Comparison of ENCODE assay signal across 1 cellular context in the genomic region with DNA sequence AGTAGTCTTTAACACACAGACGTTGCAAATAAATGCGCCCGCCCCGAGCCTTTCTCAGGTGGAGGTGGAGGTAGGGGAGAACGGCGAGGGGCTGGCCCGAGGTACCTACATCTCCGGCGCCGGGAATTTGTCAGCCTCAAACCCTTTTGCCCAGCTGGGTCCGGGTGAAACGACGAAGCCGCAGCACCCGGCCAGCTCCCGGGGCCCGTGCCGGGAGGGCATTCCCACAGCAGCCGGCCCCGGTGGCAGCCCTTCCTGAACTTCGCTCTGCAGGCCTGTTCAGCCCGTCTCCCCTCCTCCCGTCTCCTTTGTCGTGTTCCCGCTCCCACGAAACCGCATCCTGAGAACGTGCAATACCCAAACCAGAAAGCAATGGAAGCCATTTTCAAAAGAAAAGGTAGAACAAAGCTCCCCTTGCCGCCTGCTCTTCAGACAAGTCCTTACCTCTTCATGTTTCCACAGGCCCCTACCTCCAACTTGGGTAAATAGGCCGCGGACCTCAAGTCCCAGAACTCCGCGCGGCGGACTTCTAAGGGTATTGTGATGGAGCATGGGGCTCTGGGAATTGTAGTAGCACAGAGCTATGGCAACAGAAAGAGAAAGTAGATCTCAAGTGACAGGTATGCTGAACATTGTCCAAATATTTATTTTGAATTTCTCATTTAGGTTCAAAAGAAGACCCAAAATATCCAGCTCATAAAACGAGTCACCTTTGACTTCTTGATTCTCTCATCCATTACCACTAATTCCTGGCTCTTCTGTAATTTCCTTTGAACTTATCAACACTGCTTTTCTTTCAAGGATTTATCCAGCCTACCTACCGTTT.
A peak's percentile ranks its signal among the peaks of the same experiment; 100 is the strongest.
TF ChIP-seq lines count a peak whose summit lies in the region.

A gene (minus strand): TSS at position 501 of the 826 bp plus-strand sequence. CDS start 49 bp downstream, at position 452.

TF ChIP-seq in HEK293, 187 proteins besides CTCF, POLR2A, EP300 and RAD21 (continued from another document and continues in another):
- TF ChIP-seq, protein P1, sequence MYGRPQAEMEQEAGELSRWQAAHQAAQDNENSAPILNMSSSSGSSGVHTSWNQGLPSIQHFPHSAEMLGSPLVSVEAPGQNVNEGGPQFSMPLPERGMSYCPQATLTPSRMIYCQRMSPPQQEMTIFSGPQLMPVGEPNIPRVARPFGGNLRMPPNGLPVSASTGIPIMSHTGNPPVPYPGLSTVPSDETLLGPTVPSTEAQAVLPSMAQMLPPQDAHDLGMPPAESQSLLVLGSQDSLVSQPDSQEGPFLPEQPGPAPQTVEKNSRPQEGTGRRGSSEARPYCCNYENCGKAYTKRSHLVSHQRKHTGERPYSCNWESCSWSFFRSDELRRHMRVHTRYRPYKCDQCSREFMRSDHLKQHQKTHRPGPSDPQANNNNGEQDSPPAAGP (tag by site-specific recombination; IDR thresholded peaks at IDR 0.05) = no peak
- TF ChIP-seq KLF7 (tag by site-specific recombination; IDR thresholded peaks at IDR 0.05; ENCODE audit: borderline replicate concordance) (no peak), ZNF660 (tag by site-specific recombination; IDR thresholded peaks at IDR 0.05) (peak; percentile 70; the same call in 1 of the 2 replicates), ZNF248 (tag by site-specific recombination; IDR thresholded peaks at IDR 0.05) (no peak), ZNF596 (tag by site-specific recombination; IDR thresholded peaks at IDR 0.05) (no peak), ZNF48 (tag by site-specific recombination; IDR thresholded peaks at IDR 0.05) (no peak), ZXDB (tag by site-specific recombination; IDR thresholded peaks at IDR 0.05) (peak; percentile 62), ZNF223 (tag by site-specific recombination; IDR thresholded peaks at IDR 0.05) (no peak), ZNF132 (tag by site-specific recombination; IDR thresholded peaks at IDR 0.05; ENCODE audit: borderline replicate concordance) (no peak), ZNF785 (tag by site-specific recombination; IDR thresholded peaks at IDR 0.05) (no peak), HOXC10 (CRISPR knock-in tag; IDR thresholded peaks at IDR 0.05) (no peak), ZNF169 (tag by site-specific recombination; IDR thresholded peaks at IDR 0.05) (no peak), ZNF585B (tag by site-specific recombination; IDR thresholded peaks at IDR 0.05) (no peak; the same call in 1 of the 2 replicates), EGR2 (tag by site-specific recombination; IDR thresholded peaks at IDR 0.05; ENCODE audit: low read depth) (no peak), ZBTB21 (tag by site-specific recombination; IDR thresholded peaks at IDR 0.05) (no peak), ZNF626 (tag by site-specific recombination; IDR thresholded peaks at IDR 0.05) (no peak), ZNF76 (tag by site-specific recombination; IDR thresholded peaks at IDR 0.05; ENCODE audit: borderline replicate concordance, low read depth) (peak; percentile 92), TRIM28 (IDR thresholded peaks at IDR 0.05; ENCODE audit: borderline replicate concordance, low read length) (no peak), ZSCAN16 (tag by site-specific recombination; IDR thresholded peaks at IDR 0.05) (no peak), MYNN (tag by site-specific recombination; IDR thresholded peaks at IDR 0.05; ENCODE audit: borderline replicate concordance) (no peak), GFI1B (tag by site-specific recombination; IDR thresholded peaks at IDR 0.05) (no peak), ZNF501 (tag by site-specific recombination; IDR thresholded peaks at IDR 0.05) (0 out of 2 replicates have a peak, but pooled peaks have one; percentile 57), ZNF561 (tag by site-specific recombination; IDR thresholded peaks at IDR 0.05; ENCODE audit: borderline replicate concordance) (no peak; the same call in 1 of the 2 replicates), ZNF473 (tag by site-specific recombination; IDR thresholded peaks at IDR 0.05) (no peak), ZNF24 (tag by site-specific recombination; IDR thresholded peaks at IDR 0.05) (no peak), ZNF510 (tag by site-specific recombination; IDR thresholded peaks at IDR 0.05; ENCODE audit: insufficient replicate concordance) (no peak), ZNF514 (tag by site-specific recombination; IDR thresholded peaks at IDR 0.05) (no peak), ZNF311 (tag by site-specific recombination; IDR thresholded peaks at IDR 0.05; ENCODE audit: borderline replicate concordance) (no peak), ZBTB20 (tag by site-specific recombination; IDR thresholded peaks at IDR 0.05) (peak; percentile 99)
- TF ChIP-seq, protein P2, sequence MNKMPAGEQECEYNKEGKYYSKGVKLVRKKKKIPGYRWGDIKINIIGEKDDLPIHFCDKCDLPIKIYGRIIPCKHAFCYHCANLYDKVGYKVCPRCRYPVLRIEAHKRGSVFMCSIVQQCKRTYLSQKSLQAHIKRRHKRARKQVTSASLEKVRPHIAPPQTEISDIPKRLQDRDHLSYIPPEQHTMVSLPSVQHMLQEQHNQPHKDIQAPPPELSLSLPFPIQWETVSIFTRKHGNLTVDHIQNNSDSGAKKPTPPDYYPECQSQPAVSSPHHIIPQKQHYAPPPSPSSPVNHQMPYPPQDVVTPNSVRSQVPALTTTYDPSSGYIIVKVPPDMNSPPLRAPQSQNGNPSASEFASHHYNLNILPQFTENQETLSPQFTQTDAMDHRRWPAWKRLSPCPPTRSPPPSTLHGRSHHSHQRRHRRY (tag by site-specific recombination; IDR thresholded peaks at IDR 0.05) = no peak
- TF ChIP-seq, protein P3, sequence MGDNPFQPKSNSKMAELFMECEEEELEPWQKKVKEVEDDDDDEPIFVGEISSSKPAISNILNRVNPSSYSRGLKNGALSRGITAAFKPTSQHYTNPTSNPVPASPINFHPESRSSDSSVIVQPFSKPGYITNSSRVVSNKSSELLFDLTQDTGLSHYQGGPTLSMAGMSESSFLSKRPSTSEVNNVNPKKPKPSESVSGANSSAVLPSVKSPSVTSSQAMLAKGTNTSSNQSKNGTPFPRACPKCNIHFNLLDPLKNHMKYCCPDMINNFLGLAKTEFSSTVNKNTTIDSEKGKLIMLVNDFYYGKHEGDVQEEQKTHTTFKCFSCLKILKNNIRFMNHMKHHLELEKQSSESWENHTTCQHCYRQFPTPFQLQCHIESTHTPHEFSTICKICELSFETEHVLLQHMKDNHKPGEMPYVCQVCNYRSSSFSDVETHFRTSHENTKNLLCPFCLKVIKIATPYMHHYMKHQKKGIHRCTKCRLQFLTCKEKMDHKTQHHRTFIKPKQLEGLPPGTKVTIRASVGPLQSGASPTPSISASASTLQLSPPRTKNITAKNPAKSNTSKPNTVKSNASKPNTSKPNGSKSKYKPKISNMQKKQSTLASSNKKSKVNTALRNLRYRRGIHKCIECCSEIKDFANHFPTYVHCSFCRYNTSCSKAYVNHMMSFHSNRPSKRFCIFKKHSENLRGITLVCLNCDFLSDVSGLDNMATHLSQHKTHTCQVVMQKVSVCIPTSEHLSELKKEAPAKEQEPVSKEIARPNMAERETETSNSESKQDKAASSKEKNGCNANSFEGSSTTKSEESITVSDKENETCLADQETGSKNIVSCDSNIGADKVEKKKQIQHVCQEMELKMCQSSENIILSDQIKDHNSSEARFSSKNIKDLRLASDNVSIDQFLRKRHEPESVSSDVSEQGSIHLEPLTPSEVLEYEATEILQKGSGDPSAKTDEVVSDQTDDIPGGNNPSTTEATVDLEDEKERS (tag by site-specific recombination; IDR thresholded peaks at IDR 0.05) = no peak
- TF ChIP-seq, protein P4, sequence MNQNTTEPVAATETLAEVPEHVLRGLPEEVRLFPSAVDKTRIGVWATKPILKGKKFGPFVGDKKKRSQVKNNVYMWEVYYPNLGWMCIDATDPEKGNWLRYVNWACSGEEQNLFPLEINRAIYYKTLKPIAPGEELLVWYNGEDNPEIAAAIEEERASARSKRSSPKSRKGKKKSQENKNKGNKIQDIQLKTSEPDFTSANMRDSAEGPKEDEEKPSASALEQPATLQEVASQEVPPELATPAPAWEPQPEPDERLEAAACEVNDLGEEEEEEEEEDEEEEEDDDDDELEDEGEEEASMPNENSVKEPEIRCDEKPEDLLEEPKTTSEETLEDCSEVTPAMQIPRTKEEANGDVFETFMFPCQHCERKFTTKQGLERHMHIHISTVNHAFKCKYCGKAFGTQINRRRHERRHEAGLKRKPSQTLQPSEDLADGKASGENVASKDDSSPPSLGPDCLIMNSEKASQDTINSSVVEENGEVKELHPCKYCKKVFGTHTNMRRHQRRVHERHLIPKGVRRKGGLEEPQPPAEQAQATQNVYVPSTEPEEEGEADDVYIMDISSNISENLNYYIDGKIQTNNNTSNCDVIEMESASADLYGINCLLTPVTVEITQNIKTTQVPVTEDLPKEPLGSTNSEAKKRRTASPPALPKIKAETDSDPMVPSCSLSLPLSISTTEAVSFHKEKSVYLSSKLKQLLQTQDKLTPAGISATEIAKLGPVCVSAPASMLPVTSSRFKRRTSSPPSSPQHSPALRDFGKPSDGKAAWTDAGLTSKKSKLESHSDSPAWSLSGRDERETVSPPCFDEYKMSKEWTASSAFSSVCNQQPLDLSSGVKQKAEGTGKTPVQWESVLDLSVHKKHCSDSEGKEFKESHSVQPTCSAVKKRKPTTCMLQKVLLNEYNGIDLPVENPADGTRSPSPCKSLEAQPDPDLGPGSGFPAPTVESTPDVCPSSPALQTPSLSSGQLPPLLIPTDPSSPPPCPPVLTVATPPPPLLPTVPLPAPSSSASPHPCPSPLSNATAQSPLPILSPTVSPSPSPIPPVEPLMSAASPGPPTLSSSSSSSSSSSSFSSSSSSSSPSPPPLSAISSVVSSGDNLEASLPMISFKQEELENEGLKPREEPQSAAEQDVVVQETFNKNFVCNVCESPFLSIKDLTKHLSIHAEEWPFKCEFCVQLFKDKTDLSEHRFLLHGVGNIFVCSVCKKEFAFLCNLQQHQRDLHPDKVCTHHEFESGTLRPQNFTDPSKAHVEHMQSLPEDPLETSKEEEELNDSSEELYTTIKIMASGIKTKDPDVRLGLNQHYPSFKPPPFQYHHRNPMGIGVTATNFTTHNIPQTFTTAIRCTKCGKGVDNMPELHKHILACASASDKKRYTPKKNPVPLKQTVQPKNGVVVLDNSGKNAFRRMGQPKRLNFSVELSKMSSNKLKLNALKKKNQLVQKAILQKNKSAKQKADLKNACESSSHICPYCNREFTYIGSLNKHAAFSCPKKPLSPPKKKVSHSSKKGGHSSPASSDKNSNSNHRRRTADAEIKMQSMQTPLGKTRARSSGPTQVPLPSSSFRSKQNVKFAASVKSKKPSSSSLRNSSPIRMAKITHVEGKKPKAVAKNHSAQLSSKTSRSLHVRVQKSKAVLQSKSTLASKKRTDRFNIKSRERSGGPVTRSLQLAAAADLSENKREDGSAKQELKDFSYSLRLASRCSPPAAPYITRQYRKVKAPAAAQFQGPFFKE (tag by site-specific recombination; IDR thresholded peaks at IDR 0.05; ENCODE audit: borderline replicate concordance) = no peak
- TF ChIP-seq, protein P5, sequence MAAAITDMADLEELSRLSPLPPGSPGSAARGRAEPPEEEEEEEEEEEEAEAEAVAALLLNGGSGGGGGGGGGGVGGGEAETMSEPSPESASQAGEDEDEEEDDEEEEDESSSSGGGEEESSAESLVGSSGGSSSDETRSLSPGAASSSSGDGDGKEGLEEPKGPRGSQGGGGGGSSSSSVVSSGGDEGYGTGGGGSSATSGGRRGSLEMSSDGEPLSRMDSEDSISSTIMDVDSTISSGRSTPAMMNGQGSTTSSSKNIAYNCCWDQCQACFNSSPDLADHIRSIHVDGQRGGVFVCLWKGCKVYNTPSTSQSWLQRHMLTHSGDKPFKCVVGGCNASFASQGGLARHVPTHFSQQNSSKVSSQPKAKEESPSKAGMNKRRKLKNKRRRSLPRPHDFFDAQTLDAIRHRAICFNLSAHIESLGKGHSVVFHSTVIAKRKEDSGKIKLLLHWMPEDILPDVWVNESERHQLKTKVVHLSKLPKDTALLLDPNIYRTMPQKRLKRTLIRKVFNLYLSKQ (tag by site-specific recombination; IDR thresholded peaks at IDR 0.05; ENCODE audit: borderline replicate concordance) = no peak
- TF ChIP-seq, protein P6, sequence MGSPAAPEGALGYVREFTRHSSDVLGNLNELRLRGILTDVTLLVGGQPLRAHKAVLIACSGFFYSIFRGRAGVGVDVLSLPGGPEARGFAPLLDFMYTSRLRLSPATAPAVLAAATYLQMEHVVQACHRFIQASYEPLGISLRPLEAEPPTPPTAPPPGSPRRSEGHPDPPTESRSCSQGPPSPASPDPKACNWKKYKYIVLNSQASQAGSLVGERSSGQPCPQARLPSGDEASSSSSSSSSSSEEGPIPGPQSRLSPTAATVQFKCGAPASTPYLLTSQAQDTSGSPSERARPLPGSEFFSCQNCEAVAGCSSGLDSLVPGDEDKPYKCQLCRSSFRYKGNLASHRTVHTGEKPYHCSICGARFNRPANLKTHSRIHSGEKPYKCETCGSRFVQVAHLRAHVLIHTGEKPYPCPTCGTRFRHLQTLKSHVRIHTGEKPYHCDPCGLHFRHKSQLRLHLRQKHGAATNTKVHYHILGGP (tag by site-specific recombination; IDR thresholded peaks at IDR 0.05) = no peak
- TF ChIP-seq, protein P7, sequence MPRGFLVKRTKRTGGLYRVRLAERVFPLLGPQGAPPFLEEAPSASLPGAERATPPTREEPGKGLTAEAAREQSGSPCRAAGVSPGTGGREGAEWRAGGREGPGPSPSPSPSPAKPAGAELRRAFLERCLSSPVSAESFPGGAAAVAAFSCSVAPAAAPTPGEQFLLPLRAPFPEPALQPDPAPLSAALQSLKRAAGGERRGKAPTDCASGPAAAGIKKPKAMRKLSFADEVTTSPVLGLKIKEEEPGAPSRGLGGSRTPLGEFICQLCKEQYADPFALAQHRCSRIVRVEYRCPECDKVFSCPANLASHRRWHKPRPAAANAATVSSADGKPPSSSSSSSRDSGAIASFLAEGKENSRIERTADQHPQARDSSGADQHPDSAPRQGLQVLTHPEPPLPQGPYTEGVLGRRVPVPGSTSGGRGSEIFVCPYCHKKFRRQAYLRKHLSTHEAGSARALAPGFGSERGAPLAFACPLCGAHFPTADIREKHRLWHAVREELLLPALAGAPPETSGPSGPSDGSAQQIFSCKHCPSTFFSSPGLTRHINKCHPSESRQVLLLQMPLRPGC (tag by site-specific recombination; IDR thresholded peaks at IDR 0.05) = no peak
- TF ChIP-seq, protein P8, sequence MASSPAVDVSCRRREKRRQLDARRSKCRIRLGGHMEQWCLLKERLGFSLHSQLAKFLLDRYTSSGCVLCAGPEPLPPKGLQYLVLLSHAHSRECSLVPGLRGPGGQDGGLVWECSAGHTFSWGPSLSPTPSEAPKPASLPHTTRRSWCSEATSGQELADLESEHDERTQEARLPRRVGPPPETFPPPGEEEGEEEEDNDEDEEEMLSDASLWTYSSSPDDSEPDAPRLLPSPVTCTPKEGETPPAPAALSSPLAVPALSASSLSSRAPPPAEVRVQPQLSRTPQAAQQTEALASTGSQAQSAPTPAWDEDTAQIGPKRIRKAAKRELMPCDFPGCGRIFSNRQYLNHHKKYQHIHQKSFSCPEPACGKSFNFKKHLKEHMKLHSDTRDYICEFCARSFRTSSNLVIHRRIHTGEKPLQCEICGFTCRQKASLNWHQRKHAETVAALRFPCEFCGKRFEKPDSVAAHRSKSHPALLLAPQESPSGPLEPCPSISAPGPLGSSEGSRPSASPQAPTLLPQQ (tag by site-specific recombination; IDR thresholded peaks at IDR 0.05) = 0 out of 2 replicates have a peak, but pooled peaks have one; percentile 32
